In the genomic region with DNA sequence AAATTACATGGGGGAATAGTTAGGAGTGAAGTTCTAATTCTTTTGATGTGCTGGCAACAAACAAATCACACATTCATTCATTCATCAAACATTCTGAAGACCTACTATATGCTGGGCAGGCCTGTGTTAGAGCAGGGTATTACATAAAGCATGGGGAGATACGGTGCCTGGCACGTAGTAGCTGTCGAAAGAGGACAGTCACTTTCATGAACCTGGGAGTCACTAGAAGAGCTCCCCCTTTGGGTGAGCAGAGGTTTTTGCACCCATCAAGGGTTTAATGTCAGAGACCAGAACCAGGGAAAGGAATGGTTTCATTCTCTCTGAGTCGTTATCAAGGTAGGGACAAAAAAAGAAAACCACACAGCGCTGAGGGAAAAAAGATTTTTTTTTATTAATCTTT, we compare ENCODE assay signal across 10 cellular contexts. TPM values are rescaled to one million over a fixed set of nuclear protein-coding genes. Genes with fewer than 3 reads are reported as not detected.
DNase-seq lines count a peak whose midpoint lies in the region; ATAC-seq and TF ChIP-seq lines count a peak whose summit lies in the region.
"Had no signal": no experiment of that assay in that cellular context is flagged by ENCODE, and none has a peak within 500 bp of the region (broad histone marks: within the 10 kb centered on the region; RNA-seq: fewer than 3 reads in every experiment).

No MANE protein-coding gene starts in this region.

- TF ChIP-seq CTCF in GM06990 (IDR thresholded peaks at IDR 0.05; ENCODE audit: insufficient read depth, low read length, poor library complexity, severe bottlenecking) (peak; percentile 44), lower lobe of right lung (IDR thresholded peaks at IDR 0.05) (no peak)

- H3K27me3 ChIP-seq in GM06990 (replicated peaks; ENCODE audit: control insufficient read depth, insufficient read depth, low read length): peaks cover 3% of the 10 kb centered on the region; the same call in 1 of the 2 replicates
- peaks cover 77% of the 10 kb centered on the region for H3K27me3 ChIP-seq in lower lobe of right lung (ENCODE audit: low read depth)

- H3K27ac ChIP-seq in lower lobe of right lung: no peak overlapping the region

- no peaks in the 10 kb centered on the region for H3K9me3 ChIP-seq in lower lobe of right lung

- ATAC-seq in HG03432 (IDR thresholded peaks at IDR 0.05; ENCODE audit: unreplicated experiment) (no peak), lower lobe of right lung (no peak)

- H3K4me3 ChIP-seq in GM06990 (replicated peaks; ENCODE audit: low read depth, low read length) (no peak overlapping the region), lower lobe of right lung (no peak overlapping the region)

- peaks cover 34% of the 10 kb centered on the region for H3K4me1 ChIP-seq in lower lobe of right lung

- intact Hi-C loops in lower lobe of right lung (cut with DNase I): no loop called here

- DNase-seq in 8988T (peak; percentile 72), GM06990 (ENCODE audit: extremely low read depth, insufficient read length) (no peak), NCI-H748 treated with DMSO at 0.1 percent for 48 hours (lab: John Stamatoyannopoulos, UW) (peak; percentile 40), dermis microvascular lymphatic vessel endothelial cell (ENCODE audit: low read depth in 2 of 2) (peak; percentile 11 to 26), lower lobe of right lung (no peak), OCI-M2 (lab: John Stamatoyannopoulos, UW; ENCODE audit: unreplicated experiment) (no peak), NCI-H187 (lab: John Stamatoyannopoulos, UW) (no peak)

- H3K36me3 ChIP-seq in GM06990 (ENCODE audit: control insufficient read depth, insufficient read depth, low read length): no peaks in the 10 kb centered on the region
- H3K36me3 ChIP-seq in lower lobe of right lung: no peaks in the 10 kb centered on the region

RNA-seq across cellular contexts. Expression of a gene that starts 10.0 kb away (rescaled TPM):
- total RNA-seq in dermis microvascular lymphatic vessel endothelial cell: not detected in 2 replicates
- total RNA-seq in lower lobe of right lung: not detected
- total RNA-seq: myocyte had no signal

RNA-seq across cellular contexts. Expression of a gene that starts 39.5 kb away (rescaled TPM):
- 3.3 and 4.0 TPM in 2 replicates for total RNA-seq in dermis microvascular lymphatic vessel endothelial cell
- 12.8 TPM for total RNA-seq in lower lobe of right lung

RNA-seq across cellular contexts. Expression of a gene that starts 58.0 kb away (rescaled TPM):
- under 0.01 TPM in 1 of 2 replicates, not detected in the other for total RNA-seq in dermis microvascular lymphatic vessel endothelial cell
- 1.1 TPM for total RNA-seq in lower lobe of right lung
- total RNA-seq: myocyte, temporal lobe had no signal

Comparison
In these comparisons a context has a peak if more than half of its experiments do, and no peak if none do; other contexts are left out.
1. DNase-seq: peak in 8988T (single experiment), NCI-H748 treated with DMSO at 0.1 percent for 48 hours (single experiment) and dermis microvascular lymphatic vessel endothelial cell (2 of 2); none in GM06990 (single experiment), lower lobe of right lung (single experiment), OCI-M2 (single experiment) and NCI-H187 (0 of 2).